ENCODE assay signal across 29 cellular contexts in the genomic region with DNA sequence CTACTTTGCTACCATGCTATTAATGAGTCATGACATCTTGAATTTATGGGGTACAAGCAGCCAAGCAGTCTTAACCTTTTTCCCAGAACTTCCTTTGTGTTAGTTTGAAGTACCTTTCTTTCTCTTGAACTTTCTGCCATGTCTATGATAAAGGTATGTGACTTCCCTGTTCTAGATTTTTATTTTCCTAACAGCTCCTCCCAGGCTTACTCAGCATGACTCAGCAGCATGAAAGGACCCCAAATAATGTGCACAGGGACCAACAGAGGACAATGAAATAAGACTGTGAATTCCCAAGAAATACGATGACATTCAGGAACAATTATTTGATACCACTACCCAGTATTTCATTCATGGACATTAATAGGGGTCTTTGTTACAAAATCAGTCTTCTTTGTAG. TPM values are rescaled to one million over a fixed set of nuclear protein-coding genes. Genes with fewer than 3 reads are reported as not detected.
DNase-seq lines count a peak whose midpoint lies in the region; ATAC-seq and TF ChIP-seq lines count a peak whose summit lies in the region.
"Had no signal": no experiment of that assay in that cellular context is flagged by ENCODE, and none has a peak within 500 bp of the region (broad histone marks: within the 10 kb centered on the region; RNA-seq: fewer than 3 reads in every experiment).

No MANE protein-coding gene starts in this region.

- no peaks in the 10 kb centered on the region for H3K4me1 Mint-ChIP-seq in immature natural killer cell
- H3K4me1 Mint-ChIP-seq: activated naive CD8-positive, alpha-beta T cell treated with anti-CD3 and anti-CD28 coated beads for 36 hours; activated T-helper 17 cell treated with anti-CD3 and anti-CD28 coated beads, Interleukin-2, amount 50 U/mL, for 72 hours; naive thymus-derived CD4-positive, alpha-beta T cell had no signal

- DNase-seq in A172 (ENCODE audit: low spot score) (peak; percentile 19), HT-29 (ENCODE audit: low spot score) (peak; percentile 45), astrocyte of the hippocampus (ENCODE audit: low read depth, low spot score) (peak; percentile 13), foreskin keratinocyte (peak in 1 of 2 donors; percentile 39), immature natural killer cell (no peak), dedifferentiated amniotic fluid mesenchymal stem cell (ENCODE audit: extremely low spot score) (no peak)
- DNase-seq in stimulated activated CD4-positive, alpha-beta T cell treated with anti-CD3 and anti-CD28 coated beads, Interleukin-2, amount 100 ng/mL, for 48 hours, result no peak
- DNase-seq: ACHN; activated CD4-positive, alpha-beta T cell treated with anti-CD3 and anti-CD28 coated beads for 48 hours; activated naive CD8-positive, alpha-beta T cell treated with anti-CD3 and anti-CD28 coated beads for 36 hours; cortex of kidney; DMS 273 treated with DMSO at 0.1 percent for 48 hours; GF-D8; hypothalamus; kidney glomerular epithelial cell; MM.1S; naive thymus-derived CD4-positive, alpha-beta T cell; NCI-H2171; NCI-H526 treated with DMSO at 0.1 percent for 48 hours; SHP77; substantia nigra; T-helper 1 cell had no signal

- H3K27me3 Mint-ChIP-seq in immature natural killer cell (ENCODE audit: low read depth in 3 of 3), result peaks cover 0 to 2% (median 1%) of the 10 kb centered on the region in 3 donors
- H3K27me3 Mint-ChIP-seq: activated naive CD8-positive, alpha-beta T cell treated with anti-CD3 and anti-CD28 coated beads for 36 hours; activated T-helper 17 cell treated with anti-CD3 and anti-CD28 coated beads, Interleukin-2, amount 50 U/mL, for 72 hours; naive thymus-derived CD4-positive, alpha-beta T cell had no signal

- H3K4me1 ChIP-seq in foreskin keratinocyte, result no peaks in the 10 kb centered on the region
- H3K4me1 ChIP-seq: right atrium auricular region had no signal

- no peak for TF ChIP-seq CTCF in foreskin keratinocyte (conservative IDR thresholded peaks at IDR 0.05)

- ATAC-seq in foreskin keratinocyte, result peak; percentile 46
- no peak for ATAC-seq in esophagus mucosa
- ATAC-seq: activated T-helper 17 cell treated with anti-CD3 and anti-CD28 coated beads, Interleukin-2, amount 50 U/mL, for 72 hours; naive thymus-derived CD4-positive, alpha-beta T cell had no signal

- H3K36me3 Mint-ChIP-seq in immature natural killer cell, result peaks cover 0 to 3% (median 0%) of the 10 kb centered on the region in 3 donors
- H3K36me3 Mint-ChIP-seq: activated naive CD8-positive, alpha-beta T cell treated with anti-CD3 and anti-CD28 coated beads for 36 hours; brain; naive thymus-derived CD4-positive, alpha-beta T cell had no signal

- H3K27ac ChIP-seq in foreskin keratinocyte, result no peak overlapping the region
- H3K27ac ChIP-seq: C4-2B, right atrium auricular region had no signal

- no peaks in the 10 kb centered on the region for H3K27me3 ChIP-seq in foreskin keratinocyte
- H3K27me3 ChIP-seq: right atrium auricular region had no signal

- H3K9me3 Mint-ChIP-seq in immature natural killer cell, result peaks cover 0 to 25% (median 9%) of the 10 kb centered on the region in 6 donors
- H3K9me3 Mint-ChIP-seq: activated T-helper 17 cell treated with anti-CD3 and anti-CD28 coated beads, Interleukin-2, amount 50 U/mL, for 72 hours had no signal

- no peak overlapping the region for H3K4me3 Mint-ChIP-seq in immature natural killer cell
- H3K4me3 Mint-ChIP-seq: activated naive CD8-positive, alpha-beta T cell treated with anti-CD3 and anti-CD28 coated beads for 36 hours; activated T-helper 17 cell treated with anti-CD3 and anti-CD28 coated beads, Interleukin-2, amount 50 U/mL, for 72 hours; brain; naive thymus-derived CD4-positive, alpha-beta T cell had no signal

- no peak overlapping the region for H3K27ac Mint-ChIP-seq in immature natural killer cell
- H3K27ac Mint-ChIP-seq: activated naive CD8-positive, alpha-beta T cell treated with anti-CD3 and anti-CD28 coated beads for 36 hours; activated T-helper 17 cell treated with anti-CD3 and anti-CD28 coated beads, Interleukin-2, amount 50 U/mL, for 72 hours; brain; naive thymus-derived CD4-positive, alpha-beta T cell had no signal

RNA-seq across cellular contexts. Expression of gene TTC6, which starts 60.0 kb away (rescaled TPM):
- total RNA-seq in A172 (2014; rRNA removed; shearing (Covaris generic)), result 0.14 and 1.5 TPM in 2 replicates
- total RNA-seq in HT-29 (2014; rRNA removed; shearing (Covaris generic)), result 6.2 and 6.3 TPM in 2 replicates
- total RNA-seq in foreskin keratinocyte (not detected in 2 replicates), esophagus mucosa (1.3 TPM)
- polyA plus RNA-seq in foreskin keratinocyte (not detected in 2 replicates), immature natural killer cell (not detected)
- total RNA-seq: activated naive CD8-positive, alpha-beta T cell treated with anti-CD3 and anti-CD28 coated beads for 36 hours; activated T-helper 17 cell treated with anti-CD3 and anti-CD28 coated beads, Interleukin-2, amount 50 U/mL, for 72 hours; mesenteric fat pad; naive thymus-derived CD4-positive, alpha-beta T cell; omental fat pad; right atrium auricular region had no signal
- polyA plus RNA-seq: naive thymus-derived CD4-positive, alpha-beta T cell had no signal

Comparison
In these comparisons a context has a peak if more than half of its experiments do, and no peak if none do; other contexts are left out.
1. DNase-seq: peak in A172 (single experiment), HT-29 (single experiment) and astrocyte of the hippocampus (single experiment); none in immature natural killer cell (0 of 3), dedifferentiated amniotic fluid mesenchymal stem cell (single experiment) and stimulated activated CD4-positive, alpha-beta T cell treated with anti-CD3 and anti-CD28 coated beads, Interleukin-2, amount 100 ng/mL, for 48 hours (0 of 2).